In genomic region chr17:39174907-39175694, GRCh38 we compare ENCODE assay signal across 9 cellular contexts. TPM values are rescaled to one million over a fixed set of nuclear protein-coding genes. Genes with fewer than 3 reads are reported as not detected.
DNase-seq lines count a peak whose midpoint lies in the region; ATAC-seq, FAIRE-seq and TF ChIP-seq lines count a peak whose summit lies in the region.
"Had no signal": no experiment of that assay in that cellular context is flagged by ENCODE, and none has a peak within 500 bp of the region (broad histone marks: within the 10 kb centered on the region; RNA-seq: fewer than 3 reads in every experiment).

No MANE protein-coding gene starts in this region.

- POLR2A ChIA-PET in HepG2 (lab: Yijun Ruan, JAX): interaction anchor here (0.7 to 1.6 kb wide), 2 partner anchors 11 to 25 kb away, joined by 3 to 5 read pairs; partner anchors contain the start of gene RPL19

- H3K27ac ChIP-seq in HepG2 (ENCODE audit: extremely low read length, insufficient read depth, low read length): no peak overlapping the region

- no peaks in the 10 kb centered on the region for H3K9me3 ChIP-seq in HepG2 (ENCODE audit: low read length)

- peak; percentile 24 for DNase-seq in DMS153 treated with DMSO at 0.1 percent for 48 hours (lab: John Stamatoyannopoulos, UW; ENCODE audit: unreplicated experiment)
- DNase-seq in DMS153 (lab: John Stamatoyannopoulos, UW): no peak
- peak; percentile 77 for DNase-seq in NCI-H2171 treated with DMSO at 0.1 percent for 48 hours (lab: John Stamatoyannopoulos, UW)
- peak; percentile 67 for DNase-seq in activated CD4-positive, alpha-beta T cell treated with anti-CD3 and anti-CD28 coated beads for 1 hour
- no peak for DNase-seq in chondrocyte (ENCODE audit: low spot score)
- peak; percentile 65 for DNase-seq in HepG2 (ENCODE audit: low spot score)
- peak; percentile 49 for DNase-seq in stimulated activated CD8-positive, alpha-beta memory T cell treated with anti-CD3 and anti-CD28 coated beads, Interleukin-12 subunit alpha, Interleukin-12 subunit beta, amount 100 ng/mL, for 24 hours (ENCODE audit: extremely low read depth)

- H3K27ac Mint-ChIP-seq in chondrocyte (ENCODE audit: unreplicated experiment): peak overlapping the region; percentile 57

- TF ChIP-seq RAD21 in HepG2 (CRISPR knock-in tag; IDR thresholded peaks at IDR 0.05): no peak

- peaks cover 5% of the 10 kb centered on the region for H3K4me1 Mint-ChIP-seq in chondrocyte (ENCODE audit: low read depth)

- TF ChIP-seq CTCF in chondrocyte (IDR thresholded peaks at IDR 0.05) (peak; percentile 89), HepG2 (CRISPR knock-in tag; IDR thresholded peaks at IDR 0.05) (peak; percentile 86)

- H3K36me3 Mint-ChIP-seq in chondrocyte (ENCODE audit: low read depth): peaks cover 28% of the 10 kb centered on the region

- no peak for TF ChIP-seq POLR2A in HepG2 (IDR thresholded peaks at IDR 0.05; ENCODE audit: insufficient read depth in 1 of 2, low read depth in 2 of 2, low read length in 2 of 2)

- H3K4me3 ChIP-seq in HepG2 (replicated peaks in 1 of 3; ENCODE audit: insufficient read depth in 1 of 3, low read depth in 2 of 3, low read length in 3 of 3): no peak overlapping the region

- H3K9ac ChIP-seq in HepG2 (ENCODE audit: insufficient read depth, low read depth, low read length): no peak overlapping the region

- no peaks in the 10 kb centered on the region for H3K4me1 ChIP-seq in HepG2 (ENCODE audit: insufficient read depth, low read length)

- WGBS in HepG2 (ENCODE audit: low lambda C conversion rate): 68% methylated on average over 32 of the region's 35 CpGs

- no peaks in the 10 kb centered on the region for H3K27me3 ChIP-seq in HepG2 (ENCODE audit: control insufficient read depth in 1 of 2, insufficient read depth in 2 of 2, low read length in 2 of 2)

- H3K4me3 Mint-ChIP-seq in chondrocyte (ENCODE audit: unreplicated experiment): no peak overlapping the region

- H3K9me3 Mint-ChIP-seq in chondrocyte (ENCODE audit: low read depth): no peaks in the 10 kb centered on the region

- in situ Hi-C loops in HepG2 (cut with HindIII; ENCODE audit: extremely low pct_ligation_motif_present, low pct_unique_long_range_greater_than_20kb): loop anchor here (25.0 kb wide), 1 partner anchor 413 kb away; the partner anchor contains the start of gene PSMB3

- no peak for TF ChIP-seq EP300 in HepG2 (IDR thresholded peaks at IDR 0.05; ENCODE audit: low read depth in 2 of 2, low read length in 2 of 2)
- no peak for TF ChIP-seq EP300 in HepG2 (CRISPR knock-in tag; IDR thresholded peaks at IDR 0.05; ENCODE audit: borderline replicate concordance)

- no TSS peak for BruUV-seq in HepG2 (replicated peaks; lab: Mats Ljungman, UMichigan)

- H2AFZ ChIP-seq in HepG2 (ENCODE audit: low read length): no peak overlapping the region

- H3K36me3 ChIP-seq in HepG2 (replicated peaks in 1 of 2; ENCODE audit: control insufficient read depth in 1 of 2, insufficient read depth in 2 of 2, low read length in 2 of 2): no peaks in the 10 kb centered on the region

- no peaks in the 10 kb centered on the region; the same call in 1 of the 2 replicates for H4K20me1 ChIP-seq in HepG2 (ENCODE audit: insufficient read depth, low read length)

- peak; percentile 89 for FAIRE-seq in HepG2 (lab: Jason Lieb, UNC)
- FAIRE-seq: A204.1 had no signal

- no peak overlapping the region for H3K4me2 ChIP-seq in HepG2 (ENCODE audit: low read depth, low read length)

- H3K27me3 Mint-ChIP-seq in chondrocyte (ENCODE audit: low read depth): no peaks in the 10 kb centered on the region

- no peaks in the 10 kb centered on the region for H3K79me2 ChIP-seq in HepG2 (ENCODE audit: insufficient read depth, low read length)

- ATAC-seq in HepG2: peak; percentile 88
- no peak for ATAC-seq in GM21515 (IDR thresholded peaks at IDR 0.05; ENCODE audit: unreplicated experiment)

- CTCF ChIA-PET in HepG2 (lab: Yijun Ruan, JAX; ENCODE audit: low intra/inter-chr PET ratio, low total read pairs): interaction anchor here (0.5 to 2.0 kb wide), 4 partner anchors 11 to 192 kb away, joined by 3 to 8 read pairs (median 3); no protein-coding TSS in a partner anchor

- intact Hi-C loops in HepG2 (cut with micrococcal nuclease; ENCODE audit: unreplicated experiment): loop anchor here (1.0 kb wide), 1 partner anchor 192 kb away; no protein-coding TSS in a partner anchor

RNA-seq across cellular contexts. Expression of gene ARL5C, which starts 9.1 kb away (rescaled TPM):
- total RNA-seq in chondrocyte: 0.25 TPM in 1 of 3 replicates, not detected in the others
- total RNA-seq in HepG2 (2016; rRNA removed; fragmentation: Illumina TruSeq; extraction: Trizol): not detected in 2 replicates
- not detected in 2 replicates for total RNA-seq in HepG2 (2016; cell fraction: cytosol; rRNA removed; fragmentation: Illumina TruSeq; extraction: Trizol; ENCODE audit: low read depth)
- total RNA-seq in HepG2 (2016; cell fraction: insoluble cytoplasmic fraction; rRNA removed; fragmentation: Illumina TruSeq; extraction: Trizol): not detected in 2 replicates
- total RNA-seq in HepG2 (2016; cell fraction: membrane; rRNA removed; fragmentation: Illumina TruSeq; extraction: Trizol): not detected in 2 replicates
- total RNA-seq in HepG2 (2016; cell fraction: nucleus; rRNA removed; fragmentation: Illumina TruSeq; extraction: Trizol): not detected in 2 replicates
- polyA plus RNA-seq in HepG2 (2011; rRNA removed): not detected in 2 replicates
- polyA plus RNA-seq in HepG2 (2011; cell fraction: cytosol; rRNA removed): not detected in 2 replicates
- not detected in 2 replicates for polyA plus RNA-seq in HepG2 (2011; cell fraction: nucleus; rRNA removed)
- polyA plus RNA-seq in HepG2 (2012): not detected in 2 replicates
- polyA plus RNA-seq in HepG2 (2016; cell fraction: cytosol; fragmentation: Illumina TruSeq; extraction: Trizol; ENCODE audit: low read depth): not detected in 2 replicates
- polyA plus RNA-seq in HepG2 (2016; cell fraction: insoluble cytoplasmic fraction; fragmentation: Illumina TruSeq; extraction: Trizol; ENCODE audit: low read depth): not detected in 2 replicates
- polyA plus RNA-seq in HepG2 (2016; cell fraction: membrane; fragmentation: Illumina TruSeq; extraction: Trizol; ENCODE audit: low read depth): not detected in 2 replicates
- polyA plus RNA-seq in HepG2 (2016; cell fraction: nucleus; fragmentation: Illumina TruSeq; extraction: Trizol; ENCODE audit: insufficient read depth, low read depth): not detected in 2 replicates
- polyA minus RNA-seq in HepG2 (2011; rRNA and poly(A)+ RNA removed; ENCODE audit: low replicate concordance): 0.09 TPM in 1 of 2 replicates, not detected in the other
- polyA minus RNA-seq in HepG2 (2011; cell fraction: cytosol; rRNA and poly(A)+ RNA removed): not detected in 2 replicates
- not detected in 2 replicates for polyA minus RNA-seq in HepG2 (2011; cell fraction: nucleus; rRNA and poly(A)+ RNA removed)

RNA-seq across cellular contexts. Expression of gene CACNB1, which starts 22.4 kb away (rescaled TPM):
- total RNA-seq in chondrocyte (22.6 to 25.5 TPM (median 24.1 TPM) in 3 replicates), HepG2 (2016; rRNA removed; fragmentation: Illumina TruSeq; extraction: Trizol) (0.60 and 0.75 TPM in 2 replicates)
- total RNA-seq in HepG2 (2016; cell fraction: cytosol; rRNA removed; fragmentation: Illumina TruSeq; extraction: Trizol; ENCODE audit: low read depth): 0.26 and 0.71 TPM in 2 replicates
- total RNA-seq in HepG2 (2016; cell fraction: insoluble cytoplasmic fraction; rRNA removed; fragmentation: Illumina TruSeq; extraction: Trizol): 0.19 and 0.84 TPM in 2 replicates
- 0.34 and 0.48 TPM in 2 replicates for total RNA-seq in HepG2 (2016; cell fraction: membrane; rRNA removed; fragmentation: Illumina TruSeq; extraction: Trizol)
- 1.8 TPM in 2 replicates for total RNA-seq in HepG2 (2016; cell fraction: nucleus; rRNA removed; fragmentation: Illumina TruSeq; extraction: Trizol)
- polyA plus RNA-seq in HepG2 (2011; rRNA removed): 1.5 and 2.9 TPM in 2 replicates
- polyA plus RNA-seq in HepG2 (2011; cell fraction: cytosol; rRNA removed): 0.50 and 0.51 TPM in 2 replicates
- 8.4 and 12.2 TPM in 2 replicates for polyA plus RNA-seq in HepG2 (2011; cell fraction: nucleus; rRNA removed)
- 1.3 and 1.5 TPM in 2 replicates for polyA plus RNA-seq in HepG2 (2012)
- 0.28 and 0.34 TPM in 2 replicates for polyA plus RNA-seq in HepG2 (2016; cell fraction: cytosol; fragmentation: Illumina TruSeq; extraction: Trizol; ENCODE audit: low read depth)
- polyA plus RNA-seq in HepG2 (2016; cell fraction: insoluble cytoplasmic fraction; fragmentation: Illumina TruSeq; extraction: Trizol; ENCODE audit: low read depth): 0.47 and 0.96 TPM in 2 replicates
- polyA plus RNA-seq in HepG2 (2016; cell fraction: membrane; fragmentation: Illumina TruSeq; extraction: Trizol; ENCODE audit: low read depth): 0.38 and 0.40 TPM in 2 replicates
- 4.7 and 7.2 TPM in 2 replicates for polyA plus RNA-seq in HepG2 (2016; cell fraction: nucleus; fragmentation: Illumina TruSeq; extraction: Trizol; ENCODE audit: insufficient read depth, low read depth)
- 4.4 and 8.5 TPM in 2 replicates for polyA minus RNA-seq in HepG2 (2011; rRNA and poly(A)+ RNA removed; ENCODE audit: low replicate concordance)
- 0.40 and 1.3 TPM in 2 replicates for polyA minus RNA-seq in HepG2 (2011; cell fraction: cytosol; rRNA and poly(A)+ RNA removed)
- polyA minus RNA-seq in HepG2 (2011; cell fraction: nucleus; rRNA and poly(A)+ RNA removed): 3.0 and 5.8 TPM in 2 replicates

RNA-seq across cellular contexts. Expression of gene PLXDC1, which starts 23.7 kb away (rescaled TPM):
- 11.1 to 40.5 TPM (median 37.4 TPM) in 3 replicates for total RNA-seq in chondrocyte
- total RNA-seq in HepG2 (2016; rRNA removed; fragmentation: Illumina TruSeq; extraction: Trizol): not detected in 2 replicates
- not detected in 2 replicates for total RNA-seq in HepG2 (2016; cell fraction: cytosol; rRNA removed; fragmentation: Illumina TruSeq; extraction: Trizol; ENCODE audit: low read depth)
- total RNA-seq in HepG2 (2016; cell fraction: insoluble cytoplasmic fraction; rRNA removed; fragmentation: Illumina TruSeq; extraction: Trizol): not detected in 2 replicates
- not detected in 2 replicates for total RNA-seq in HepG2 (2016; cell fraction: membrane; rRNA removed; fragmentation: Illumina TruSeq; extraction: Trizol)
- total RNA-seq in HepG2 (2016; cell fraction: nucleus; rRNA removed; fragmentation: Illumina TruSeq; extraction: Trizol): not detected in 2 replicates
- polyA plus RNA-seq in HepG2 (2011; rRNA removed): not detected in 2 replicates
- not detected in 2 replicates for polyA plus RNA-seq in HepG2 (2011; cell fraction: cytosol; rRNA removed)
- not detected in 2 replicates for polyA plus RNA-seq in HepG2 (2011; cell fraction: nucleus; rRNA removed)
- polyA plus RNA-seq in HepG2 (2012): not detected in 2 replicates
- not detected in 2 replicates for polyA plus RNA-seq in HepG2 (2016; cell fraction: cytosol; fragmentation: Illumina TruSeq; extraction: Trizol; ENCODE audit: low read depth)
- not detected in 2 replicates for polyA plus RNA-seq in HepG2 (2016; cell fraction: insoluble cytoplasmic fraction; fragmentation: Illumina TruSeq; extraction: Trizol; ENCODE audit: low read depth)
- polyA plus RNA-seq in HepG2 (2016; cell fraction: membrane; fragmentation: Illumina TruSeq; extraction: Trizol; ENCODE audit: low read depth): not detected in 2 replicates
- not detected in 2 replicates for polyA plus RNA-seq in HepG2 (2016; cell fraction: nucleus; fragmentation: Illumina TruSeq; extraction: Trizol; ENCODE audit: insufficient read depth, low read depth)
- 0.44 TPM in 1 of 2 replicates, not detected in the other for polyA minus RNA-seq in HepG2 (2011; rRNA and poly(A)+ RNA removed; ENCODE audit: low replicate concordance)
- not detected in 2 replicates for polyA minus RNA-seq in HepG2 (2011; cell fraction: cytosol; rRNA and poly(A)+ RNA removed)
- polyA minus RNA-seq in HepG2 (2011; cell fraction: nucleus; rRNA and poly(A)+ RNA removed): not detected in 2 replicates

RNA-seq across cellular contexts. Expression of gene RPL19, which starts 25.0 kb away (rescaled TPM):
- total RNA-seq in chondrocyte (1,031 to 1,318 TPM (median 1,035 TPM) in 3 replicates), HepG2 (2016; rRNA removed; fragmentation: Illumina TruSeq; extraction: Trizol) (2,768 and 3,257 TPM in 2 replicates)
- 3,353 and 3,708 TPM in 2 replicates for total RNA-seq in HepG2 (2016; cell fraction: cytosol; rRNA removed; fragmentation: Illumina TruSeq; extraction: Trizol; ENCODE audit: low read depth)
- 2,694 and 3,334 TPM in 2 replicates for total RNA-seq in HepG2 (2016; cell fraction: insoluble cytoplasmic fraction; rRNA removed; fragmentation: Illumina TruSeq; extraction: Trizol)
- total RNA-seq in HepG2 (2016; cell fraction: membrane; rRNA removed; fragmentation: Illumina TruSeq; extraction: Trizol): 5,175 and 5,294 TPM in 2 replicates
- 990 and 1,076 TPM in 2 replicates for total RNA-seq in HepG2 (2016; cell fraction: nucleus; rRNA removed; fragmentation: Illumina TruSeq; extraction: Trizol)
- 2,522 and 2,554 TPM in 2 replicates for polyA plus RNA-seq in HepG2 (2011; rRNA removed)
- 3,383 and 3,728 TPM in 2 replicates for polyA plus RNA-seq in HepG2 (2011; cell fraction: cytosol; rRNA removed)
- polyA plus RNA-seq in HepG2 (2011; cell fraction: nucleus; rRNA removed): 768 and 1,029 TPM in 2 replicates
- 2,340 and 2,506 TPM in 2 replicates for polyA plus RNA-seq in HepG2 (2012)
- 5,160 and 5,701 TPM in 2 replicates for polyA plus RNA-seq in HepG2 (2016; cell fraction: cytosol; fragmentation: Illumina TruSeq; extraction: Trizol; ENCODE audit: low read depth)
- 4,287 and 4,430 TPM in 2 replicates for polyA plus RNA-seq in HepG2 (2016; cell fraction: insoluble cytoplasmic fraction; fragmentation: Illumina TruSeq; extraction: Trizol; ENCODE audit: low read depth)
- polyA plus RNA-seq in HepG2 (2016; cell fraction: membrane; fragmentation: Illumina TruSeq; extraction: Trizol; ENCODE audit: low read depth): 6,675 and 6,831 TPM in 2 replicates
- 2,116 and 2,174 TPM in 2 replicates for polyA plus RNA-seq in HepG2 (2016; cell fraction: nucleus; fragmentation: Illumina TruSeq; extraction: Trizol; ENCODE audit: insufficient read depth, low read depth)
- polyA minus RNA-seq in HepG2 (2011; rRNA and poly(A)+ RNA removed; ENCODE audit: low replicate concordance): 413 and 602 TPM in 2 replicates
- 764 and 846 TPM in 2 replicates for polyA minus RNA-seq in HepG2 (2011; cell fraction: cytosol; rRNA and poly(A)+ RNA removed)
- polyA minus RNA-seq in HepG2 (2011; cell fraction: nucleus; rRNA and poly(A)+ RNA removed): 184 and 212 TPM in 2 replicates

RNA-seq across cellular contexts. Expression of gene STAC2, which starts 50.6 kb away (rescaled TPM):
- total RNA-seq in chondrocyte (0.35 to 1.1 TPM (median 0.44 TPM) in 3 replicates), HepG2 (2016; rRNA removed; fragmentation: Illumina TruSeq; extraction: Trizol) (not detected in 2 replicates)
- not detected in 2 replicates for total RNA-seq in HepG2 (2016; cell fraction: cytosol; rRNA removed; fragmentation: Illumina TruSeq; extraction: Trizol; ENCODE audit: low read depth)
- total RNA-seq in HepG2 (2016; cell fraction: insoluble cytoplasmic fraction; rRNA removed; fragmentation: Illumina TruSeq; extraction: Trizol): not detected in 2 replicates
- not detected in 2 replicates for total RNA-seq in HepG2 (2016; cell fraction: membrane; rRNA removed; fragmentation: Illumina TruSeq; extraction: Trizol)
- total RNA-seq in HepG2 (2016; cell fraction: nucleus; rRNA removed; fragmentation: Illumina TruSeq; extraction: Trizol): not detected in 2 replicates
- not detected in 2 replicates for polyA plus RNA-seq in HepG2 (2011; rRNA removed)
- not detected in 2 replicates for polyA plus RNA-seq in HepG2 (2011; cell fraction: cytosol; rRNA removed)
- polyA plus RNA-seq in HepG2 (2011; cell fraction: nucleus; rRNA removed): not detected in 2 replicates
- not detected in 2 replicates for polyA plus RNA-seq in HepG2 (2012)
- 0.02 TPM in 1 of 2 replicates, not detected in the other for polyA plus RNA-seq in HepG2 (2016; cell fraction: cytosol; fragmentation: Illumina TruSeq; extraction: Trizol; ENCODE audit: low read depth)
- not detected in 2 replicates for polyA plus RNA-seq in HepG2 (2016; cell fraction: insoluble cytoplasmic fraction; fragmentation: Illumina TruSeq; extraction: Trizol; ENCODE audit: low read depth)
- not detected in 2 replicates for polyA plus RNA-seq in HepG2 (2016; cell fraction: membrane; fragmentation: Illumina TruSeq; extraction: Trizol; ENCODE audit: low read depth)
- polyA plus RNA-seq in HepG2 (2016; cell fraction: nucleus; fragmentation: Illumina TruSeq; extraction: Trizol; ENCODE audit: insufficient read depth, low read depth): not detected in 2 replicates
- 0.37 TPM in 1 of 2 replicates, not detected in the other for polyA minus RNA-seq in HepG2 (2011; rRNA and poly(A)+ RNA removed; ENCODE audit: low replicate concordance)
- not detected in 2 replicates for polyA minus RNA-seq in HepG2 (2011; cell fraction: cytosol; rRNA and poly(A)+ RNA removed)
- not detected in 2 replicates for polyA minus RNA-seq in HepG2 (2011; cell fraction: nucleus; rRNA and poly(A)+ RNA removed)

Comparison
In these comparisons a context has a peak if more than half of its experiments do, and no peak if none do; other contexts are left out.
1. DNase-seq: peak in DMS153 treated with DMSO at 0.1 percent for 48 hours (single experiment), NCI-H2171 treated with DMSO at 0.1 percent for 48 hours (single experiment), activated CD4-positive, alpha-beta T cell treated with anti-CD3 and anti-CD28 coated beads for 1 hour (single experiment), HepG2 (single experiment) and stimulated activated CD8-positive, alpha-beta memory T cell treated with anti-CD3 and anti-CD28 coated beads, Interleukin-12 subunit alpha, Interleukin-12 subunit beta, amount 100 ng/mL, for 24 hours (single experiment); none in DMS153 (single experiment) and chondrocyte (single experiment).